In the genomic region with DNA sequence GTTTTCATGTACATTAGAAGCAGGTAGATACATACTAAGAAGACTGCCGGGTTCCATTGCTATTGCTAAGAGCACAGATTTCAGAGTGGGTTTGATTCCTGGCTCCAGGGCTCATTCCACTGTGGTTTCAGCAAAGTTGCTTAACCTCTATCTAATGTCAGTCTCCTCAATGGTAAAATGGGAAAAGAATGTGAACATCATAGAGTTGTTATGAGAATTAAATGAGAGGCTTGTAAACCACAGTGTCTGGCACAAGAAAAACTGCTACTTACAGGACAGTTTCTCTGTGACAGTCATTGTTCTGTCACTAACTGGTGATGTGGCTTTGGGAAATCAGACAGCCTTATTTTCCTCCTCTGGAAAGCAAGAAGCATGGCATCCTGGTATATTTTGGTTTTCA, we compare ENCODE assay signal across 22 cellular contexts. TPM values are rescaled to one million over a fixed set of nuclear protein-coding genes. Genes with fewer than 3 reads are reported as not detected.
A peak's percentile ranks its signal among the peaks of the same experiment; 100 is the strongest.
DNase-seq lines count a peak whose midpoint lies in the region; ATAC-seq, FAIRE-seq and TF ChIP-seq lines count a peak whose summit lies in the region.
"Had no signal": no experiment of that assay in that cellular context is flagged by ENCODE, and none has a peak within 500 bp of the region (broad histone marks: within the 10 kb centered on the region; RNA-seq: fewer than 3 reads in every experiment).

No MANE protein-coding gene starts in this region.

- TF ChIP-seq CTCF in AG10803 (conservative IDR thresholded peaks at IDR 0.05; ENCODE audit: low read length): no peak

- no peak for FAIRE-seq in RCC 7860 (lab: Jason Lieb, UNC)
- FAIRE-seq: endometrium, G401.6, HepG2, islet of Langerhans had no signal

- ATAC-seq in GM21390 (IDR thresholded peaks at IDR 0.05; ENCODE audit: unreplicated experiment) (no peak), left ventricle myocardium superior (no peak), HG02852 (IDR thresholded peaks at IDR 0.05; ENCODE audit: unreplicated experiment) (no peak), aorta (ENCODE audit: low FRiP score) (no peak)
- ATAC-seq: activated T-cell treated with anti-CD3 and anti-CD28 coated beads, Interleukin-2, amount 50 U/mL, for 4 hours; HepG2; right lobe of liver had no signal

- 91 to 96% methylated on average over 1 of the region's 1 CpG for WGBS in aorta, 2 donors

- no peaks in the 10 kb centered on the region for H3K36me3 ChIP-seq in aorta (ENCODE audit: control insufficient read depth in 1 of 2, insufficient read depth in 2 of 2, low read length in 1 of 2)
- H3K36me3 ChIP-seq: neutrophil, Peyer's patch, right lobe of liver had no signal

- DNase-seq in AG10803 (ENCODE audit: low read depth) (peak; percentile 90), RCC 7860 (ENCODE audit: low spot score) (peak; percentile 16), dedifferentiated amniotic fluid mesenchymal stem cell (ENCODE audit: extremely low spot score) (peak; percentile 81), kidney tubule cell (ENCODE audit: low spot score) (peak; percentile 54), left ventricle myocardium superior (no peak), aorta (no peak)
- DNase-seq: activated CD4-positive, alpha-beta memory T cell treated with anti-CD3 and anti-CD28 coated beads for 36 hours; activated T-cell treated with anti-CD3 and anti-CD28 coated beads, Interleukin-2, amount 50 U/mL, for 4 hours; cerebellar nuclear complex; head of caudate nucleus; NCI-H82; Peyer's patch; right lobe of liver; substantia nigra had no signal

- H3K9me3 ChIP-seq in aorta (ENCODE audit: control insufficient read depth, low read length): no peaks in the 10 kb centered on the region
- H3K9me3 ChIP-seq: neutrophil, Peyer's patch, right lobe of liver had no signal

- H3K4me3 ChIP-seq in AG10803 (ENCODE audit: low read length): no peak overlapping the region
- H3K4me3 ChIP-seq in aorta (ENCODE audit: low read length in 2 of 2): no peak overlapping the region
- H3K4me3 ChIP-seq: Peyer's patch, right lobe of liver had no signal

- peaks cover 2 to 3% of the 10 kb centered on the region in 2 donors for H3K4me1 ChIP-seq in aorta (ENCODE audit: control insufficient read depth in 1 of 2, insufficient read depth in 2 of 2, low read length in 2 of 2)
- H3K4me1 ChIP-seq: Peyer's patch had no signal

- no peak overlapping the region for H3K27ac ChIP-seq in aorta (ENCODE audit: low read depth in 1 of 2, low read length in 2 of 2)
- H3K27ac ChIP-seq: neutrophil, Peyer's patch, right lobe of liver, VCaP had no signal

- intact Hi-C loops in left ventricle myocardium superior (cut with micrococcal nuclease): no loop called here
- intact Hi-C loops in aorta (cut with DNase I): no loop called here

- no peaks in the 10 kb centered on the region for H3K27me3 ChIP-seq in aorta (ENCODE audit: control insufficient read depth in 1 of 2, insufficient read depth in 2 of 2, low read length in 1 of 2)
- H3K27me3 ChIP-seq: Peyer's patch, right lobe of liver had no signal

RNA-seq across cellular contexts. Expression of a gene that starts 10.7 kb away (rescaled TPM):
- 12.1 TPM for total RNA-seq in left ventricle myocardium superior
- total RNA-seq in aorta: 10 to 100 TPM; 33.3 to 37.3 TPM
- polyA plus RNA-seq in aorta: 10 to 100 TPM in 1 of 2 donors, 1 to 10 TPM in 1; 2.9 to 26.7 TPM

Comparison
In these comparisons a context has a peak if more than half of its experiments do, and no peak if none do; other contexts are left out.
1. DNase-seq: peak in AG10803 (single experiment), RCC 7860 (single experiment), dedifferentiated amniotic fluid mesenchymal stem cell (single experiment) and kidney tubule cell (single experiment); none in left ventricle myocardium superior (single experiment) and aorta (0 of 2).